8 cellular contexts compared by ENCODE assay signal in genomic region chr9:4382722-4383317, GRCh38.
A peak's percentile ranks its signal among the peaks of the same experiment; 100 is the strongest.
DNase-seq lines count a peak whose midpoint lies in the region; ATAC-seq, FAIRE-seq and TF ChIP-seq lines count a peak whose summit lies in the region.

No MANE protein-coding gene starts in this region.

- H3K36me3 ChIP-seq in suprapubic skin, result no peaks in the 10 kb centered on the region

- no peak for TF ChIP-seq POLR2A in suprapubic skin (IDR thresholded peaks at IDR 0.05)

- in situ Hi-C loops in SK-MEL-5 (cut with HindIII; ENCODE audit: low pct_unique_long_range_greater_than_20kb, low sequenced_read_pairs), result no loop called here

- H3K27me3 ChIP-seq in suprapubic skin, result no peaks in the 10 kb centered on the region

- no peaks in the 10 kb centered on the region for H3K4me1 ChIP-seq in suprapubic skin

- no peaks in the 10 kb centered on the region for H3K9me3 ChIP-seq in suprapubic skin

- ATAC-seq in HG03060 (IDR thresholded peaks at IDR 0.05; ENCODE audit: low read depth, unreplicated experiment), result peak; percentile 67
- ATAC-seq in GM21367 (IDR thresholded peaks at IDR 0.05; ENCODE audit: unreplicated experiment), result no peak
- no peak for ATAC-seq in omental fat pad (ENCODE audit: low FRiP score)

- WGBS in suprapubic skin, result 36% methylated on average over 4 of the region's 4 CpGs

- DNase-seq in SK-MEL-5 (ENCODE audit: low read depth, low spot score) (peak; percentile 43), glomerular visceral epithelial cell (ENCODE audit: extremely low spot score) (peak; percentile 43), suprapubic skin (ENCODE audit: low spot score in 2 of 2) (no peak), omental fat pad (ENCODE audit: low spot score) (no peak)

- no peak overlapping the region for H3K4me3 ChIP-seq in suprapubic skin

- peak; percentile 74 for TF ChIP-seq CTCF in 22Rv1 (IDR thresholded peaks at IDR 0.05)
- TF ChIP-seq CTCF in suprapubic skin (IDR thresholded peaks at IDR 0.05), result peak; percentile 25 to 41
- no peak for TF ChIP-seq CTCF in omental fat pad (IDR thresholded peaks at IDR 0.05)

- no peak for TF ChIP-seq EP300 in suprapubic skin (IDR thresholded peaks at IDR 0.05)

- no peak overlapping the region for H3K27ac ChIP-seq in 22Rv1
- H3K27ac ChIP-seq in suprapubic skin, result no peak overlapping the region

- FAIRE-seq in G401.6 (lab: Jason Lieb, UNC), result peak; percentile 47

Comparison
In these comparisons a context has a peak if more than half of its experiments do, and no peak if none do; other contexts are left out.
1. CTCF ChIP-seq: peak in 22Rv1 (single experiment) and suprapubic skin (2 of 2); none in omental fat pad (0 of 3).
2. DNase-seq: peak in SK-MEL-5 (single experiment) and glomerular visceral epithelial cell (single experiment); none in suprapubic skin (0 of 2) and omental fat pad (single experiment).